13 cellular contexts compared by ENCODE assay signal in genomic region chr15:78976691-78977090, GRCh38. TPM values are rescaled to one million over a fixed set of nuclear protein-coding genes. Genes with fewer than 3 reads are reported as not detected.
A peak's percentile ranks its signal among the peaks of the same experiment; 100 is the strongest.
DNase-seq lines count a peak whose midpoint lies in the region; ATAC-seq and TF ChIP-seq lines count a peak whose summit lies in the region.
"Had no signal": no experiment of that assay in that cellular context is flagged by ENCODE, and none has a peak within 500 bp of the region (broad histone marks: within the 10 kb centered on the region; RNA-seq: fewer than 3 reads in every experiment).

No MANE protein-coding gene starts in this region.

- peak overlapping the region; percentile 24 for H2AFZ ChIP-seq in IMR-90 (replicated peaks; ENCODE audit: low read length, poor library complexity)

- H2BK15ac ChIP-seq in IMR-90 (ENCODE audit: low read depth, low read length) = no peak overlapping the region

- no TSS peak for BruUV-seq in IMR-90 (replicated peaks; lab: Mats Ljungman, UMichigan)

- no peaks in the 10 kb centered on the region for H3K36me3 Mint-ChIP-seq in naive B cell
- H3K36me3 Mint-ChIP-seq: type B pancreatic cell had no signal

- in situ Hi-C loops in IMR-90 (cut with MboI; ENCODE audit: low sequenced_read_pairs) = no loop called here

- H2AK9ac ChIP-seq in IMR-90 (replicated peaks; ENCODE audit: low read depth, low read length, poor library complexity) = no peak overlapping the region

- no peak for TF ChIP-seq RAD21 in IMR-90 (IDR thresholded peaks at IDR 0.05; ENCODE audit: low read length)

- dilution Hi-C loops in IMR-90 (cut with HindIII; ENCODE audit: low sequenced_read_pairs, unreplicated experiment) = no loop called here

- no peak overlapping the region for H3K14ac ChIP-seq in IMR-90 (replicated peaks; ENCODE audit: low read depth, low read length)

- H3K27ac ChIP-seq in IMR-90 (ENCODE audit: insufficient read depth, low read length) = no peak overlapping the region
- H3K27ac ChIP-seq: epithelial cell of prostate, SJCRH30 had no signal

- no peak overlapping the region for H3K18ac ChIP-seq in IMR-90 (ENCODE audit: low read depth, low read length)

- peak overlapping the region in 4 of 8 donors; percentile 66 to 86 (median 72) for H3K4me3 Mint-ChIP-seq in naive B cell
- H3K4me3 Mint-ChIP-seq: activated T-helper 1 cell treated with anti-CD3 and anti-CD28 coated beads, Interleukin-12 subunit alpha, Interleukin-12 subunit beta, Interleukin-2, Interleukin-4 antibody, amounts not matched to agents 30 ng/mL and 10 ng/mL and 1 ng/mL, durations not matched to agents 14 hours and 24 hours and 36 hours; type B pancreatic cell had no signal

- no peak overlapping the region for H2BK5ac ChIP-seq in IMR-90 (ENCODE audit: low read depth, low read length, poor library complexity, severe bottlenecking)

- DNase-seq in IMR-90 = no peak
- no peak for DNase-seq in naive B cell
- no peak for DNase-seq in SK-N-DZ (ENCODE audit: low spot score)
- DNase-seq in cerebellum (ENCODE audit: low spot score) = no peak
- DNase-seq in amygdala (lab: John Stamatoyannopoulos, UW) = no peak
- DNase-seq in NCI-H2029 (lab: John Stamatoyannopoulos, UW) = no peak
- DNase-seq: NCI-H510A, SJCRH30 had no signal

- ATAC-seq in GM18870 (IDR thresholded peaks at IDR 0.05; ENCODE audit: unreplicated experiment) = peak; percentile 14
- peak; percentile 1 for ATAC-seq in GM21825 (IDR thresholded peaks at IDR 0.05; ENCODE audit: unreplicated experiment)
- no peak for ATAC-seq in IMR-90 (ENCODE audit: low read depth)
- no peak for ATAC-seq in naive B cell (ENCODE audit: low read depth in 2 of 2)

- no peak overlapping the region for H4K5ac ChIP-seq in IMR-90 (ENCODE audit: low read depth, low read length)

- no peak overlapping the region for H3K4ac ChIP-seq in IMR-90 (ENCODE audit: low read depth, low read length)

- H3K9ac ChIP-seq in IMR-90 (ENCODE audit: low read depth, low read length) = no peak overlapping the region

- no peaks in the 10 kb centered on the region for H3K9me3 ChIP-seq in IMR-90 (ENCODE audit: control insufficient read depth, insufficient read depth, low read length)
- H3K9me3 ChIP-seq: SJCRH30 had no signal

- H3K27me3 ChIP-seq in IMR-90 (ENCODE audit: control insufficient read depth, insufficient read depth, low read length) = no peaks in the 10 kb centered on the region; the same call in 1 of the 2 replicates
- H3K27me3 ChIP-seq: SJCRH30 had no signal

- H2AK5ac ChIP-seq in IMR-90 (ENCODE audit: low read depth, low read length) = no peak overlapping the region

- H3K4me1 Mint-ChIP-seq in naive B cell = peaks cover 33 to 56% (median 39%) of the 10 kb centered on the region in 3 donors

- H3K27ac Mint-ChIP-seq in naive B cell = peak overlapping the region; percentile 72 to 96 (median 90)
- H3K27ac Mint-ChIP-seq: type B pancreatic cell had no signal

- H3K27me3 Mint-ChIP-seq in naive B cell = no peaks in the 10 kb centered on the region
- H3K27me3 Mint-ChIP-seq: type B pancreatic cell had no signal

- H4K20me1 ChIP-seq in IMR-90 (ENCODE audit: insufficient read depth, low read length) = no peaks in the 10 kb centered on the region

- H3K56ac ChIP-seq in IMR-90 (ENCODE audit: extremely low read depth, insufficient read depth, low read length) = no peak overlapping the region

- 80% methylated on average over 1 of the region's 7 CpGs; no CpG with 5 or more reads in 1 of the 2 experiments for WGBS in IMR-90 (ENCODE audit: extremely low coverage in 2 of 2, insufficient read length in 1 of 2), 2 experiments

- intact Hi-C loops in IMR-90 (cut with micrococcal nuclease) = no loop called here

- H4K8ac ChIP-seq in IMR-90 (ENCODE audit: low read depth in 2 of 2, low read length in 2 of 2) = no peak overlapping the region

- H3K4me3 ChIP-seq in IMR-90 (ENCODE audit: insufficient read depth, low read depth, low read length) = no peak overlapping the region
- H3K4me3 ChIP-seq: SJCRH30 had no signal

- no peak overlapping the region for H2BK120ac ChIP-seq in IMR-90 (ENCODE audit: low read depth, low read length)

- POLR2A ChIA-PET in IMR-90 (lab: Charles Lee; ENCODE audit: unreplicated experiment) = no interaction called here

- H3K4me1 ChIP-seq in IMR-90 (ENCODE audit: control insufficient read depth, insufficient read depth, low read length) = no peaks in the 10 kb centered on the region

- CTCF ChIA-PET in IMR-90 (lab: Yijun Ruan, JAX) = no interaction called here

- H3K4me2 ChIP-seq in IMR-90 (ENCODE audit: low read depth, low read length) = no peak overlapping the region

- no peaks in the 10 kb centered on the region for H3K79me1 ChIP-seq in IMR-90 (ENCODE audit: low read depth in 1 of 2, low read length in 2 of 2)

- H3K9me1 ChIP-seq in IMR-90 (ENCODE audit: insufficient read depth, low read length) = 0 out of 2 replicates have a peak, but pooled peaks cover 3% of the 10 kb centered on the region

- no peak for TF ChIP-seq CTCF in IMR-90 (conservative IDR thresholded peaks at IDR 0.05; ENCODE audit: low read depth, low read length)

- no peaks in the 10 kb centered on the region for H3K36me3 ChIP-seq in IMR-90 (ENCODE audit: control insufficient read depth, insufficient read depth, low read length)
- H3K36me3 ChIP-seq: SJCRH30 had no signal

- H3K9me3 Mint-ChIP-seq in naive B cell = no peaks in the 10 kb centered on the region
- H3K9me3 Mint-ChIP-seq: activated T-helper 1 cell treated with anti-CD3 and anti-CD28 coated beads, Interleukin-12 subunit alpha, Interleukin-12 subunit beta, Interleukin-2, Interleukin-4 antibody, amounts not matched to agents 30 ng/mL and 10 ng/mL and 1 ng/mL, durations not matched to agents 14 hours and 24 hours and 36 hours; type B pancreatic cell had no signal

- TF ChIP-seq POLR2A in IMR-90 (IDR thresholded peaks at IDR 0.05; ENCODE audit: low read depth, low read length) = no peak

- no peak overlapping the region for H3K23ac ChIP-seq in IMR-90 (ENCODE audit: low read depth, low read length)

- H4K91ac ChIP-seq in IMR-90 (ENCODE audit: insufficient read depth, low read depth, low read length) = no peak overlapping the region

- no peak overlapping the region for H2BK20ac ChIP-seq in IMR-90 (ENCODE audit: low read depth, low read length)

TF ChIP-seq in IMR-90, 13 proteins besides CTCF, POLR2A, EP300 and RAD21:
- no peak for TF ChIP-seq MAZ (IDR thresholded peaks at IDR 0.05; ENCODE audit: borderline replicate concordance, low read depth, low read length)
- TF ChIP-seq BHLHE40 (IDR thresholded peaks at IDR 0.05; ENCODE audit: low read depth, low read length) = no peak
- no peak for TF ChIP-seq SMC3 (IDR thresholded peaks at IDR 0.05; ENCODE audit: low read depth, low read length)
- TF ChIP-seq CHD1 (IDR thresholded peaks at IDR 0.05; ENCODE audit: low read depth, low read length) = no peak
- TF ChIP-seq, protein P1, sequence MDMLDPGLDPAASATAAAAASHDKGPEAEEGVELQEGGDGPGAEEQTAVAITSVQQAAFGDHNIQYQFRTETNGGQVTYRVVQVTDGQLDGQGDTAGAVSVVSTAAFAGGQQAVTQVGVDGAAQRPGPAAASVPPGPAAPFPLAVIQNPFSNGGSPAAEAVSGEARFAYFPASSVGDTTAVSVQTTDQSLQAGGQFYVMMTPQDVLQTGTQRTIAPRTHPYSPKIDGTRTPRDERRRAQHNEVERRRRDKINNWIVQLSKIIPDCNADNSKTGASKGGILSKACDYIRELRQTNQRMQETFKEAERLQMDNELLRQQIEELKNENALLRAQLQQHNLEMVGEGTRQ (IDR thresholded peaks at IDR 0.05; ENCODE audit: low read depth, low read length) = no peak
- no peak for TF ChIP-seq FOS (IDR thresholded peaks at IDR 0.05; ENCODE audit: low read depth, low read length)
- no peak for TF ChIP-seq MXI1 (IDR thresholded peaks at IDR 0.05; ENCODE audit: borderline replicate concordance, low read depth, low read length)
- TF ChIP-seq MAFK (IDR thresholded peaks at IDR 0.05; ENCODE audit: low read depth, low read length) = no peak
- TF ChIP-seq CEBPB (IDR thresholded peaks at IDR 0.05; ENCODE audit: low read depth, low read length) = no peak
- TF ChIP-seq RFX5 (IDR thresholded peaks at IDR 0.05; ENCODE audit: low read depth, low read length) = no peak
- TF ChIP-seq NFE2L2 (IDR thresholded peaks at IDR 0.05; ENCODE audit: low read depth, low read length) = no peak
- TF ChIP-seq ELK1 (IDR thresholded peaks at IDR 0.05; ENCODE audit: borderline replicate concordance, low read depth, low read length) = no peak
- TF ChIP-seq RCOR1 (IDR thresholded peaks at IDR 0.05; ENCODE audit: insufficient replicate concordance, low read length) = no peak

RNA-seq across cellular contexts. Expression of gene CTSH, which starts 31.8 kb away (rescaled TPM):
- total RNA-seq in IMR-90 (2012; rRNA removed) (5.6 and 11.7 TPM in 2 replicates), cerebellum (8.6 TPM)
- polyA plus RNA-seq in IMR-90 (2012; rRNA removed) (13.9 and 18.4 TPM in 2 replicates), naive B cell (ENCODE audit: low read depth in 6 of 6) (100 to 1,000 TPM; 260 to 480 (median 378) TPM)
- 7.8 and 8.4 TPM in 2 replicates for polyA plus RNA-seq in IMR-90 (2012; cell fraction: cytosol; rRNA removed)
- polyA plus RNA-seq in IMR-90 (2012; cell fraction: nucleus; rRNA removed; ENCODE audit: low replicate concordance) = 8.4 and 13.5 TPM in 2 replicates
- polyA plus RNA-seq in SK-N-DZ (2014; cell fraction: cytosol; rRNA removed) = 19.3 and 36.2 TPM in 2 replicates
- polyA plus RNA-seq in SK-N-DZ (2014; cell fraction: nucleus; rRNA removed) = 19.5 and 40.3 TPM in 2 replicates

Comparison
In these comparisons a context has a peak if more than half of its experiments do, and no peak if none do; other contexts are left out.
1. ATAC-seq: peak in GM18870 (single experiment) and GM21825 (single experiment); none in IMR-90 (single experiment) and naive B cell (0 of 2).